30 cellular contexts compared by ENCODE assay signal in the genomic region with DNA sequence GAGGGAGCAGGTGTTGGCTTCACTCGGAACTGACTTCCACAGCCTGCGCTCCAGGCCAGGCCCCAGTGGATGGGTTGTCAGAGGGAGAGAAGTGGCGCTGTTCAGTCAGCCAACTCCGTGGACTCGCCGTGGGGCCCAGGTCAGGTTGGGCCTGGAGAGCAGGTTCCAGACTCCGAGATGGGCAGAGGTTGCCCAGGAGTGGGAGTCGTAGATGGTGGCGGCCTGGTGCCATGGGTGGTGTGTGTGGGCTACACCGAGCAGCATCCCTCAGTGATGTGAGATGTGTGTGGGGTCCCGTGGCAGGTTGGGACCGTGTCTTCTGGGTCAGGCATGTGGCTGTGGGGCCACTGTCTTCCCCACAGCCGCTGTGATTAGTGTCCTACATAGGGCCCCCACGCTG.
"Had no signal": no experiment of that assay in that cellular context is flagged by ENCODE, and none has a peak within 500 bp of the region (broad histone marks: within the 10 kb centered on the region; RNA-seq: fewer than 3 reads in every experiment).

No MANE protein-coding gene starts in this region.

- H3K4me3 ChIP-seq: hepatocyte, left lung, lower lobe of right lung, neural progenitor cell, ovary, right atrium auricular region, right lobe of liver, smooth muscle cell, stomach, testis, thyroid gland, transverse colon, upper lobe of left lung, vagina had no signal

- H3K27me3 Mint-ChIP-seq: progenitor cell of endocrine pancreas; stimulated activated naive B cell treated with anti-CD40 and anti-IgM and Interleukin-4, amounts not matched to agents 10 μg/mL and 1 μg/mL and 100 μg/mL, for 72 hours had no signal

- H3K4me3 Mint-ChIP-seq: natural killer cell; nephron progenitor cell; neural progenitor cell; stimulated activated naive B cell treated with anti-CD40 and anti-IgM and Interleukin-4, amounts not matched to agents 10 μg/mL and 1 μg/mL and 100 μg/mL, for 72 hours had no signal

- H3K9me3 ChIP-seq: ovary, right lobe of liver, testis, thyroid gland, transverse colon, vagina had no signal

- H3K4me1 Mint-ChIP-seq: natural killer cell, neural progenitor cell had no signal

- H3K36me3 ChIP-seq: neural progenitor cell, ovary had no signal

- H3K4me1 ChIP-seq: left lung, lower lobe of right lung, neural progenitor cell, right atrium auricular region, right lobe of liver, stomach, testis, transverse colon, upper lobe of left lung, vagina had no signal

- H3K79me2 ChIP-seq: hepatocyte had no signal

- ATAC-seq: left colon; left lung; lower lobe of right lung; natural killer cell; right lobe of liver; stimulated activated naive B cell treated with anti-CD40 and anti-IgM and Interleukin-4, amounts not matched to agents 10 μg/mL and 1 μg/mL and 100 μg/mL, for 72 hours; stimulated activated naive CD8-positive, alpha-beta T cell treated with anti-CD3 and anti-CD28 coated beads, Interleukin-15, Interleukin-2, amounts not matched to agents 100 U/mL and 50 U/mL, for 24 hours had no signal

- H3K9me3 Mint-ChIP-seq: natural killer cell had no signal

- DNase-seq: islet precursor cell; kidney glomerular epithelial cell; left colon; lower lobe of right lung; mammary epithelial cell; mesenchymal stem cell; natural killer cell; nephron progenitor cell; occipital lobe; ovary; stimulated activated CD4-positive, alpha-beta T cell treated with anti-CD3 and anti-CD28 coated beads, Interleukin-1b, Interleukin-23, amount 100 ng/mL, for 48 hours; stimulated activated CD4-positive, alpha-beta T cell treated with anti-CD3 and anti-CD28 coated beads, Interleukin-2, amount 100 ng/mL, for 48 hours; stimulated activated CD4-positive, alpha-beta T cell treated with anti-CD3 and anti-CD28 coated beads, Interleukin-4, amount 100 ng/mL, for 4 hours; stimulated activated CD8-positive, alpha-beta memory T cell treated with anti-CD3 and anti-CD28 coated beads, Interleukin-4, amount 100 ng/mL, for 48 hours; stimulated activated naive B cell treated with anti-CD40 and anti-IgM and Interleukin-4, amounts not matched to agents 10 μg/mL and 1 μg/mL and 100 μg/mL, for 72 hours; stimulated activated naive CD8-positive, alpha-beta T cell treated with anti-CD3 and anti-CD28 coated beads, Interleukin-15, Interleukin-2, amounts not matched to agents 100 U/mL and 50 U/mL, for 24 hours; stomach; testis; thyroid gland; transverse colon; upper lobe of left lung had no signal

- H2AFZ ChIP-seq: hepatocyte, neural progenitor cell had no signal

- H3K36me3 Mint-ChIP-seq: natural killer cell had no signal

- H3K4me2 ChIP-seq: hepatocyte, neural progenitor cell, smooth muscle cell had no signal

- H3K27ac ChIP-seq: hepatocyte, left lung, lower lobe of right lung, neural progenitor cell, neutrophil, ovary, right atrium auricular region, right lobe of liver, stomach, testis, transverse colon, upper lobe of left lung, vagina had no signal

- H3K27ac Mint-ChIP-seq: natural killer cell, nephron progenitor cell, neural progenitor cell, progenitor cell of endocrine pancreas had no signal

- H3K27me3 ChIP-seq: hepatocyte, left lung, neural progenitor cell, neutrophil, ovary, right atrium auricular region, right lobe of liver, stomach, testis, thyroid gland, transverse colon, upper lobe of left lung, vagina had no signal

- H3K9ac ChIP-seq: neural progenitor cell had no signal
